Comparison of ENCODE assay signal across 1 cellular context in the genomic region with DNA sequence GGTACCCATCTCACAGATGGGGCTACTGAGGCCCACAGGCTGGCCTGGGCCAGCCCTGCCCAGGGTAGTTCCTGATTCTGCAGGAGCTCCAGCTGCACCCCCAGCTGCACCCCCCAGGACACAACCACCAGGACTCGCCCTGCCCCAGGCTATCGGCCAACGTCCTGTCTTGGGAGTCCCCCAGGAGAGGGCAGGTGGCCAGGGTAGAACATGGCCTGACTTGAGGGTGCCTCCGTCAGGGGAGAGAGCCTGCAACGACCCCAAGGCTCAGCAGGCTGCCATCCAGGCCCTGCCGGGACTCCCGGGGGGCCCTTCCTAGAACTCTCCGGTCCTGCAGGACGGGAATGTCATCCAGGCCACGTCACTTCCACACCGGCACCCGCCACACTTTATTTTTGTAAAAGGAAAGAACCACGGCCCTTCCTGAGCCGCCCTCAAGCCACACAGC.
TF ChIP-seq lines count a peak whose summit lies in the region.

No MANE protein-coding gene starts in this region.

TF ChIP-seq in HepG2, 621 proteins besides CTCF, POLR2A, EP300 and RAD21:
- TF ChIP-seq SKIL (CRISPR knock-in tag; IDR thresholded peaks at IDR 0.05; ENCODE audit: borderline replicate concordance) (no peak), ZNF263 (CRISPR knock-in tag; IDR thresholded peaks at IDR 0.05) (no peak), NR2F6 (IDR thresholded peaks at IDR 0.05) (no peak), NR2F6 (CRISPR knock-in tag; IDR thresholded peaks at IDR 0.05) (no peak), CBX1 (IDR thresholded peaks at IDR 0.05; ENCODE audit: low read depth) (no peak), ZBTB37 (CRISPR knock-in tag; IDR thresholded peaks at IDR 0.05) (no peak), RFXAP (CRISPR knock-in tag; IDR thresholded peaks at IDR 0.05; ENCODE audit: borderline replicate concordance) (no peak), MXD4 (CRISPR knock-in tag; IDR thresholded peaks at IDR 0.05) (no peak), ZNF629 (CRISPR knock-in tag; conservative IDR thresholded peaks at IDR 0.05) (peak; percentile 79; the same call in 1 of the 2 replicates)
